Comparison of ENCODE assay signal across 13 cellular contexts in genomic region chr6:90445533-90446108, GRCh38.
"Had no signal": no experiment of that assay in that cellular context is flagged by ENCODE, and none has a peak within 500 bp of the region (broad histone marks: within the 10 kb centered on the region; RNA-seq: fewer than 3 reads in every experiment).

No MANE protein-coding gene starts in this region.

- H3K36me3 ChIP-seq: ovary, SJCRH30, upper lobe of left lung had no signal

- H3K9me3 Mint-ChIP-seq: neural crest cell had no signal

- H3K27ac ChIP-seq: RWPE1, SJCRH30, upper lobe of left lung, VCaP had no signal

- ATAC-seq: esophagus mucosa had no signal

- DNase-seq: activated CD4-positive, alpha-beta T cell treated with anti-CD3 and anti-CD28 coated beads, Interleukin-2, amount 50 U/mL, for 4 hours; activated CD8-positive, alpha-beta memory T cell treated with anti-CD3 and anti-CD28 coated beads, Interleukin-2, amount 50 U/mL, for 4 hours; activated gamma-delta T cell; anterior cingulate cortex; SJCRH30; stimulated activated CD4-positive, alpha-beta T cell treated with anti-CD3 and anti-CD28 coated beads, Interleukin-12 subunit alpha, Interleukin-12 subunit beta, amount 100 ng/mL, for 4 hours; T1000; upper lobe of left lung had no signal

- H3K4me3 Mint-ChIP-seq: neural crest cell had no signal

- H3K4me3 ChIP-seq: ovary, SJCRH30, upper lobe of left lung had no signal

- H3K27me3 ChIP-seq: ovary, SJCRH30, upper lobe of left lung had no signal
